In the genomic region with DNA sequence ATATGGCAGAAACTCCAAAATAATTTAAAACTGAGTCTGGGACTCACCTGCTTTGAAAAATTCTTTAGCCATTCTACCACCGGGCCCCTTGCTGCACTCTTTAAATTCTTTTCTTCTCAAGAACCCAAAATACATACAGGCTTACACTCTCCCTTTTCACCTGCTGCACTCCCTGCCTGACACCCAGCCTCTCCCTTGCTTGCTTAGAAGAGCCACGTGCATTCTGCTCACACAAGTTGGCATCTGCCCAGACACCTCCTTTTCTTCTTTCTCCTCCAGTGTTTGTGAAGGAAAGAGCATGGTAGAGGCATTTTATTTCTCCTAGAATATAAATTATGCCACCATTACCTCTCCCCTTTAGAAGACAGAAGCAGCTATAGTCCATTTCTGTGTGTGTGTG, we compare ENCODE assay signal across 21 cellular contexts. TPM values are rescaled to one million over a fixed set of nuclear protein-coding genes. Genes with fewer than 3 reads are reported as not detected.
"Had no signal": no experiment of that assay in that cellular context is flagged by ENCODE, and none has a peak within 500 bp of the region (broad histone marks: within the 10 kb centered on the region; RNA-seq: fewer than 3 reads in every experiment).

No MANE protein-coding gene starts in this region.

- H3K27ac ChIP-seq: ascending aorta, breast epithelium, foreskin keratinocyte, right atrium auricular region, skin epidermis, tibial nerve, uterus had no signal

- H3K36me3 ChIP-seq: ascending aorta, breast epithelium, right atrium auricular region, tibial nerve, uterus had no signal

- H3K9me3 ChIP-seq: ascending aorta, breast epithelium, right atrium auricular region, tibial nerve, uterus had no signal

- H3K27me3 ChIP-seq: ascending aorta, breast epithelium, right atrium auricular region, tibial nerve, uterus had no signal

- DNase-seq: activated CD4-positive, alpha-beta T cell treated with anti-CD3 and anti-CD28 coated beads, Interleukin-2, amount 50 U/mL, for 1 hour; activated CD4-positive, CD25-positive, alpha-beta regulatory T cell; activated naive CD4-positive, alpha-beta T cell; cerebellar nuclear complex; effector memory CD4-positive, alpha-beta T cell; foreskin keratinocyte; glutamatergic neuron; kidney glomerular epithelial cell; mesendoderm; natural killer cell; nucleus accumbens; posterior cingulate gyrus; stimulated activated CD4-positive, alpha-beta T cell treated with anti-CD3 and anti-CD28 coated beads, Interleukin-15, amount 100 ng/mL, for 24 hours; stimulated activated CD4-positive, alpha-beta T cell treated with anti-CD3 and anti-CD28 coated beads, Interleukin-4, amount 100 ng/mL, for 24 hours; stimulated activated naive CD4-positive, alpha-beta T cell; uterus had no signal

- ATAC-seq: foreskin keratinocyte, natural killer cell had no signal

- H3K4me3 ChIP-seq: ascending aorta, breast epithelium, right atrium auricular region, skin epidermis, tibial nerve, uterus had no signal

- H3K4me1 ChIP-seq: ascending aorta, breast epithelium, foreskin keratinocyte, right atrium auricular region, uterus had no signal

RNA-seq across cellular contexts. Expression of gene FBP1, which starts 48.1 kb away (rescaled TPM):
- total RNA-seq: foreskin keratinocyte had no signal
